In genomic region chr11:102274628-102275027, GRCh38 we compare ENCODE assay signal across 27 cellular contexts.
"Had no signal": no experiment of that assay in that cellular context is flagged by ENCODE, and none has a peak within 500 bp of the region (broad histone marks: within the 10 kb centered on the region; RNA-seq: fewer than 3 reads in every experiment).

No MANE protein-coding gene starts in this region.

- H3K9me3 Mint-ChIP-seq: activated B cell treated with CpG ODN at 0.5 μM for 24 hours; activated CD8-positive, alpha-beta T cell treated with anti-CD3 and anti-CD28 coated beads for 36 hours; activated naive CD4-positive, alpha-beta T cell treated with anti-CD3 and anti-CD28 coated beads, Interleukin-2, amount 50 U/mL, for 24 hours; activated naive CD8-positive, alpha-beta T cell treated with anti-CD3 and anti-CD28 coated beads for 36 hours; activated naive CD8-positive, alpha-beta T cell treated with anti-CD3 and anti-CD28 coated beads, Interleukin-2, amount 50 U/mL, for 24 hours; activated T-cell treated with anti-CD3 and anti-CD28 coated beads, Interleukin-2, amount 50 U/mL, for 4 hours; activated T-helper 17 cell treated with anti-CD3 and anti-CD28 coated beads, Interleukin-2, amount 50 U/mL, for 72 hours had no signal

- H3K9me3 ChIP-seq: adrenal gland, body of pancreas, esophagus squamous epithelium, gastroesophageal sphincter, heart right ventricle had no signal

- H3K27me3 Mint-ChIP-seq: activated naive CD4-positive, alpha-beta T cell treated with anti-CD3 and anti-CD28 coated beads, Interleukin-2, amount 50 U/mL, for 24 hours had no signal

- DNase-seq: activated B cell treated with CpG ODN at 0.5 μM for 24 hours; activated CD4-positive, alpha-beta T cell treated with anti-CD3 and anti-CD28 coated beads for 48 hours; activated CD4-positive, alpha-beta T cell treated with anti-CD3 and anti-CD28 coated beads, Interleukin-2, amount 50 U/mL, for 1 hour; activated CD4-positive, alpha-beta T cell treated with anti-CD3 and anti-CD28 coated beads, Interleukin-2, amount 50 U/mL, for 48 hours; activated CD8-positive, alpha-beta memory T cell treated with anti-CD3 and anti-CD28 coated beads for 24 hours; activated CD8-positive, alpha-beta T cell treated with anti-CD3 and anti-CD28 coated beads for 36 hours; activated effector memory CD4-positive, alpha-beta T cell treated with Interleukin-2 at 50 U/mL for 16 hours; activated gamma-delta T cell treated with Interleukin-2 at 50 U/mL for 16 hours; activated naive CD4-positive, alpha-beta T cell treated with Interleukin-2 at 50 U/mL for 16 hours; activated naive CD8-positive, alpha-beta T cell treated with anti-CD3 and anti-CD28 coated beads for 36 hours; activated naive CD8-positive, alpha-beta T cell treated with anti-CD3 and anti-CD28 coated beads, Interleukin-2, amount 50 U/mL, for 24 hours; activated T-cell treated with anti-CD3 and anti-CD28 coated beads, Interleukin-2, amount 50 U/mL, for 4 hours; adrenal gland; amygdala; aorta; body of pancreas; caudate nucleus; effector CD8-positive, alpha-beta T cell; esophagus squamous epithelium; foreskin melanocyte; heart right ventricle; T-helper 2 cell had no signal

- H3K27ac ChIP-seq: adrenal gland, epithelial cell of prostate, gastroesophageal sphincter, heart right ventricle had no signal

- ATAC-seq: activated CD4-positive, CD25-positive, alpha-beta regulatory T cell treated with anti-CD3 and anti-CD28 coated beads, Interleukin-2, amount 50 U/mL, for 24 hours; activated CD8-positive, alpha-beta T cell treated with anti-CD3 and anti-CD28 coated beads for 36 hours; activated naive CD8-positive, alpha-beta T cell treated with anti-CD3 and anti-CD28 coated beads, Interleukin-2, amount 50 U/mL, for 24 hours; activated T-cell treated with anti-CD3 and anti-CD28 coated beads, Interleukin-2, amount 50 U/mL, for 4 hours; activated T-helper 17 cell treated with anti-CD3 and anti-CD28 coated beads, Interleukin-2, amount 50 U/mL, for 72 hours; body of pancreas; gastroesophageal sphincter; heart right ventricle had no signal

- H3K36me3 Mint-ChIP-seq: activated naive CD4-positive, alpha-beta T cell treated with anti-CD3 and anti-CD28 coated beads, Interleukin-2, amount 50 U/mL, for 24 hours; activated naive CD8-positive, alpha-beta T cell treated with anti-CD3 and anti-CD28 coated beads for 36 hours had no signal

- H3K27ac Mint-ChIP-seq: activated B cell treated with CpG ODN at 0.5 μM for 24 hours; activated CD8-positive, alpha-beta T cell treated with anti-CD3 and anti-CD28 coated beads for 36 hours; activated naive CD4-positive, alpha-beta T cell treated with anti-CD3 and anti-CD28 coated beads, Interleukin-2, amount 50 U/mL, for 24 hours; activated naive CD8-positive, alpha-beta T cell treated with anti-CD3 and anti-CD28 coated beads for 36 hours; activated naive CD8-positive, alpha-beta T cell treated with anti-CD3 and anti-CD28 coated beads, Interleukin-2, amount 50 U/mL, for 24 hours; activated T-helper 17 cell treated with anti-CD3 and anti-CD28 coated beads, Interleukin-2, amount 50 U/mL, for 72 hours had no signal

- H3K36me3 ChIP-seq: adrenal gland, esophagus squamous epithelium, gastroesophageal sphincter, heart right ventricle had no signal

- H3K4me3 ChIP-seq: adrenal gland, body of pancreas, esophagus squamous epithelium, gastroesophageal sphincter, heart right ventricle had no signal

- H3K27me3 ChIP-seq: adrenal gland, body of pancreas, esophagus squamous epithelium, gastroesophageal sphincter had no signal

- H3K4me3 Mint-ChIP-seq: activated B cell treated with CpG ODN at 0.5 μM for 24 hours; activated CD8-positive, alpha-beta T cell treated with anti-CD3 and anti-CD28 coated beads for 36 hours; activated naive CD4-positive, alpha-beta T cell treated with anti-CD3 and anti-CD28 coated beads, Interleukin-2, amount 50 U/mL, for 24 hours; activated naive CD8-positive, alpha-beta T cell treated with anti-CD3 and anti-CD28 coated beads for 36 hours; activated naive CD8-positive, alpha-beta T cell treated with anti-CD3 and anti-CD28 coated beads, Interleukin-2, amount 50 U/mL, for 24 hours; activated T-cell treated with anti-CD3 and anti-CD28 coated beads, Interleukin-2, amount 50 U/mL, for 4 hours; activated T-helper 17 cell treated with anti-CD3 and anti-CD28 coated beads, Interleukin-2, amount 50 U/mL, for 72 hours had no signal
